In genomic region chr7:96017877-96018276, GRCh38 we compare ENCODE assay signal across 27 cellular contexts.
DNase-seq lines count a peak whose midpoint lies in the region; ATAC-seq and FAIRE-seq lines count a peak whose summit lies in the region.
"Had no signal": no experiment of that assay in that cellular context is flagged by ENCODE, and none has a peak within 500 bp of the region (broad histone marks: within the 10 kb centered on the region; RNA-seq: fewer than 3 reads in every experiment).

No MANE protein-coding gene starts in this region.

- no peaks in the 10 kb centered on the region for H3K4me1 ChIP-seq in small intestine (ENCODE audit: control insufficient read depth in 2 of 2, insufficient read depth in 1 of 2, low read depth in 1 of 2, low read length in 1 of 2)
- H3K4me1 ChIP-seq: Caco-2, colonic mucosa, SJCRH30 had no signal

- H3K4me3 ChIP-seq in small intestine (ENCODE audit: low read depth in 1 of 2, low read length in 2 of 2): no peak overlapping the region
- H3K4me3 ChIP-seq: colonic mucosa, K562, SJCRH30 had no signal

- no peak overlapping the region for H3K4me3 Mint-ChIP-seq in central memory CD8-positive, alpha-beta T cell
- H3K4me3 Mint-ChIP-seq: activated CD4-positive, alpha-beta T cell treated with anti-CD3 and anti-CD28 coated beads, Interleukin-2, amount 10 ng/mL, durations not matched to agents 24 days and 14 days; activated naive CD8-positive, alpha-beta T cell treated with anti-CD3 and anti-CD28 coated beads for 36 hours; nephron progenitor cell; stimulated activated effector memory CD8-positive, alpha-beta T cell treated with anti-CD3 and anti-CD28 coated beads, Interleukin-12 subunit alpha, Interleukin-12 subunit beta, amount 100 ng/mL, for 72 hours had no signal

- no peaks in the 10 kb centered on the region for H3K36me3 ChIP-seq in small intestine (ENCODE audit: control insufficient read depth in 2 of 2, insufficient read depth in 2 of 2, low read length in 2 of 2)
- H3K36me3 ChIP-seq: colonic mucosa, SJCRH30 had no signal

- no peak for FAIRE-seq in small intestine (lab: Jason Lieb, UNC)
- FAIRE-seq: K562 had no signal

- no peaks in the 10 kb centered on the region for H3K9me3 Mint-ChIP-seq in central memory CD8-positive, alpha-beta T cell
- H3K9me3 Mint-ChIP-seq: activated CD4-positive, alpha-beta T cell treated with anti-CD3 and anti-CD28 coated beads, Interleukin-2, amount 10 ng/mL, durations not matched to agents 24 days and 14 days; activated naive CD8-positive, alpha-beta T cell treated with anti-CD3 and anti-CD28 coated beads for 36 hours; type B pancreatic cell had no signal

- H3K27ac Mint-ChIP-seq in central memory CD8-positive, alpha-beta T cell (ENCODE audit: low read depth): no peak overlapping the region
- H3K27ac Mint-ChIP-seq: activated CD4-positive, alpha-beta T cell treated with anti-CD3 and anti-CD28 coated beads, Interleukin-2, amount 10 ng/mL, durations not matched to agents 24 days and 14 days; activated naive CD8-positive, alpha-beta T cell treated with anti-CD3 and anti-CD28 coated beads for 36 hours; nephron progenitor cell; stimulated activated effector memory CD8-positive, alpha-beta T cell treated with anti-CD3 and anti-CD28 coated beads, Interleukin-12 subunit alpha, Interleukin-12 subunit beta, amount 100 ng/mL, for 72 hours; type B pancreatic cell had no signal

- H3K4me1 Mint-ChIP-seq in central memory CD8-positive, alpha-beta T cell: no peaks in the 10 kb centered on the region
- H3K4me1 Mint-ChIP-seq: nephron progenitor cell; stimulated activated effector memory CD8-positive, alpha-beta T cell treated with anti-CD3 and anti-CD28 coated beads, Interleukin-12 subunit alpha, Interleukin-12 subunit beta, amount 100 ng/mL, for 72 hours had no signal

- no peaks in the 10 kb centered on the region for H3K9me3 ChIP-seq in small intestine (ENCODE audit: control insufficient read depth, low read depth)
- H3K9me3 ChIP-seq: Caco-2, colonic mucosa, SJCRH30 had no signal

- H3K27me3 ChIP-seq in small intestine (ENCODE audit: control insufficient read depth in 2 of 2, insufficient read depth in 2 of 2, low read length in 2 of 2): no peaks in the 10 kb centered on the region
- H3K27me3 ChIP-seq: colonic mucosa, SJCRH30 had no signal

- H3K27me3 Mint-ChIP-seq in central memory CD8-positive, alpha-beta T cell: peaks cover 8% of the 10 kb centered on the region
- H3K27me3 Mint-ChIP-seq: type B pancreatic cell had no signal

- peak overlapping the region; percentile 76 to 88 for H3K27ac ChIP-seq in small intestine (ENCODE audit: low read depth in 1 of 2, low read length in 1 of 2)
- H3K27ac ChIP-seq: C4-2B, colonic mucosa, SJCRH30, VCaP had no signal

- peak; percentile 22 for DNase-seq in NCI-H2029 treated with DMSO at 0.1 percent for 48 hours (lab: John Stamatoyannopoulos, UW)
- DNase-seq in NCI-H2029 (lab: John Stamatoyannopoulos, UW): no peak
- peak; percentile 90 for DNase-seq in NCI-H146 treated with DMSO at 0.1 percent for 48 hours (lab: John Stamatoyannopoulos, UW; ENCODE audit: unreplicated experiment)
- no peak for DNase-seq in central memory CD8-positive, alpha-beta T cell (ENCODE audit: low spot score in 2 of 2)
- DNase-seq in small intestine: peak; percentile 93
- DNase-seq in SW 1271 (lab: John Stamatoyannopoulos, UW): no peak
- DNase-seq in stimulated activated CD4-positive, alpha-beta T cell treated with anti-CD3 and anti-CD28 coated beads, Interleukin-4, amount 100 ng/mL, for 1 hour: no peak
- DNase-seq in epidermal melanocyte (ENCODE audit: insufficient read length, low spot score): no peak
- DNase-seq: activated CD4-positive, alpha-beta T cell treated with anti-CD3 and anti-CD28 coated beads, Interleukin-2, amount 10 ng/mL, durations not matched to agents 24 days and 14 days; activated gamma-delta T cell; activated naive CD8-positive, alpha-beta T cell treated with anti-CD3 and anti-CD28 coated beads for 36 hours; aorta; Caco-2; colonic mucosa; effector CD8-positive, alpha-beta T cell; H7; mammary epithelial cell; NCI-H524 treated with DMSO at 0.1 percent for 48 hours; nephron progenitor cell; SJCRH30; stimulated activated CD4-positive, alpha-beta T cell treated with anti-CD3 and anti-CD28 coated beads, Interleukin-15, amount 100 ng/mL, for 24 hours; T-helper 9 cell had no signal

- ATAC-seq in central memory CD8-positive, alpha-beta T cell (replicated peaks; ENCODE audit: extremely low read depth, poor library complexity, severe bottlenecking): peak; percentile 24
- ATAC-seq: K562; stimulated activated effector memory CD8-positive, alpha-beta T cell treated with anti-CD3 and anti-CD28 coated beads, Interleukin-12 subunit alpha, Interleukin-12 subunit beta, amount 100 ng/mL, for 72 hours had no signal

- WGBS in small intestine, 3 donors: 24 to 61% (median 48%) methylated on average over 3 of the region's 3 CpGs

- no peaks in the 10 kb centered on the region for H3K36me3 Mint-ChIP-seq in central memory CD8-positive, alpha-beta T cell (ENCODE audit: insufficient read depth)
- H3K36me3 Mint-ChIP-seq: activated naive CD8-positive, alpha-beta T cell treated with anti-CD3 and anti-CD28 coated beads for 36 hours; stimulated activated effector memory CD8-positive, alpha-beta T cell treated with anti-CD3 and anti-CD28 coated beads, Interleukin-12 subunit alpha, Interleukin-12 subunit beta, amount 100 ng/mL, for 72 hours; type B pancreatic cell had no signal

Comparison
In these comparisons a context has a peak if more than half of its experiments do, and no peak if none do; other contexts are left out.
1. DNase-seq: peak in NCI-H2029 treated with DMSO at 0.1 percent for 48 hours (single experiment), NCI-H146 treated with DMSO at 0.1 percent for 48 hours (single experiment) and small intestine (single experiment); none in NCI-H2029 (single experiment), central memory CD8-positive, alpha-beta T cell (0 of 2), SW 1271 (0 of 2), stimulated activated CD4-positive, alpha-beta T cell treated with anti-CD3 and anti-CD28 coated beads, Interleukin-4, amount 100 ng/mL, for 1 hour (single experiment) and epidermal melanocyte (single experiment).